Comparison of ENCODE assay signal across 20 cellular contexts in genomic region chr12:120055231-120055630, GRCh38.
DNase-seq lines count a peak whose midpoint lies in the region; ATAC-seq and TF ChIP-seq lines count a peak whose summit lies in the region.
"Had no signal": no experiment of that assay in that cellular context is flagged by ENCODE, and none has a peak within 500 bp of the region (broad histone marks: within the 10 kb centered on the region; RNA-seq: fewer than 3 reads in every experiment).

No MANE protein-coding gene starts in this region.

- peak; percentile 27 for DNase-seq in M059J (ENCODE audit: low read depth)
- DNase-seq in RWPE2 (ENCODE audit: low spot score) = no peak
- DNase-seq in fibroblast of gingiva (ENCODE audit: low read depth) = peak; percentile 72
- DNase-seq in omental fat pad (ENCODE audit: low spot score) = no peak
- no peak for DNase-seq in superior temporal gyrus (ENCODE audit: extremely low spot score)
- no peak for DNase-seq in ecto neural progenitor cell (ENCODE audit: low spot score)
- no peak for DNase-seq in RKO (ENCODE audit: low spot score)
- DNase-seq: activated CD4-positive, alpha-beta T cell treated with anti-CD3 and anti-CD28 coated beads, Interleukin-2, amount 50 U/mL, for 4 hours; activated naive CD4-positive, alpha-beta T cell treated with anti-CD3 and anti-CD28 coated beads, Interleukin-2, amount 50 U/mL, for 16 hours; Calu3; heart right ventricle; immature natural killer cell; KG1; NCI-H1105; NCI-H748 treated with DMSO at 0.1 percent for 48 hours; RPMI8226; stimulated activated CD8-positive, alpha-beta memory T cell treated with anti-CD3 and anti-CD28 coated beads, Interleukin-4, amount 100 ng/mL, for 48 hours; substantia nigra had no signal

- ATAC-seq in RWPE2 (ENCODE audit: low read depth) (peak; percentile 94), omental fat pad (ENCODE audit: low FRiP score) (peak; percentile 52)
- ATAC-seq: heart right ventricle had no signal

- no peak overlapping the region for H3K4me3 ChIP-seq in RWPE2 (ENCODE audit: severe bottlenecking)
- H3K4me3 ChIP-seq: BLaER1, heart right ventricle, prostate gland had no signal

- TF ChIP-seq CTCF in RWPE2 (IDR thresholded peaks at IDR 0.05; ENCODE audit: poor library complexity, severe bottlenecking) = no peak
- TF ChIP-seq CTCF in omental fat pad (IDR thresholded peaks at IDR 0.05) = no peak

- H3K27ac ChIP-seq in RWPE2 (ENCODE audit: poor library complexity, severe bottlenecking) = peak overlapping the region; percentile 79
- H3K27ac ChIP-seq: BLaER1, heart right ventricle, prostate gland had no signal

- no peaks in the 10 kb centered on the region for H3K9me3 ChIP-seq in RWPE2 (ENCODE audit: severe bottlenecking)
- H3K9me3 ChIP-seq: BLaER1, prostate gland had no signal

- H3K4me1 ChIP-seq in RWPE2 (ENCODE audit: insufficient read depth, poor library complexity, severe bottlenecking) = peaks cover 29% of the 10 kb centered on the region
- H3K4me1 ChIP-seq: heart right ventricle, prostate gland had no signal

- no peaks in the 10 kb centered on the region for H3K36me3 ChIP-seq in RWPE2 (ENCODE audit: low read depth)
- H3K36me3 ChIP-seq: BLaER1, heart right ventricle, prostate gland had no signal

- no peaks in the 10 kb centered on the region for H3K27me3 ChIP-seq in RWPE2 (ENCODE audit: insufficient read depth, poor library complexity, severe bottlenecking)
- H3K27me3 ChIP-seq: BLaER1 had no signal

Comparison
In these comparisons a context has a peak if more than half of its experiments do, and no peak if none do; other contexts are left out.
1. DNase-seq: peak in M059J (single experiment) and fibroblast of gingiva (single experiment); none in RWPE2 (single experiment), omental fat pad (single experiment), superior temporal gyrus (single experiment), ecto neural progenitor cell (single experiment) and RKO (single experiment).